In the genomic region with DNA sequence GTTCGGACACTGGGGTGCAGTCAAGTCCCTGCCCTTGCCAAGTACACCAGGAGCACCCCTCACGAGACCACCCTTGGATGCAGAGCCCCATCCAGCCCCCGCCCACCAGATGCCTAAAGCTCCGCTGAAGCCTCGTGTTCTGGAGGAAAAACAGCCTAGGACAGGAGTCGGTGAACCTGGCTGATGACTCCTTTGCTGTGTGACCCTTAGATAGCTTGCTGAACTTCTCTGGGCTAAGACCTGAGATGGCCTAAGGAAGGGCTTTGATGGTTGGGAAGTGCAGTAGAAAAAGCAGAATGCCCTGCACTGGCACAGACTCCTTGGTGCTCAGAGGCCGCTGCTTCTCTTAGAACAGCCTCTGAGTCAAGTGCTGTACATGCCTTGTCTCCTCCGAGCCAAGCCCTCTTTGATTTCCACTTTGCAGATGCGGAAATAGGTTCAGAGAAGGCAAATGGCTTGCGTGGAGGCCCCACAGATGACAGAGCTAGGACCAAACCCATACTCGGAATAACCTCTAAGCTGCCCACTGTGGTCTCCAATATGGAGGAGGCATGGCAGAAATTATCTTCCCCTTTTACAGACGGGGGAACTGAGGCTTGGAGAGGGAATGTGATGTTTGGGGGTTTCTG, we compare ENCODE assay signal across 23 cellular contexts.
"Had no signal": no experiment of that assay in that cellular context is flagged by ENCODE, and none has a peak within 500 bp of the region (broad histone marks: within the 10 kb centered on the region; RNA-seq: fewer than 3 reads in every experiment).

No MANE protein-coding gene starts in this region.

- ATAC-seq: activated CD4-positive, CD25-positive, alpha-beta regulatory T cell treated with anti-CD3 and anti-CD28 coated beads, Interleukin-2, amount 50 U/mL, for 24 hours; activated CD8-positive, alpha-beta T cell treated with anti-CD3 and anti-CD28 coated beads for 36 hours had no signal

- H3K36me3 Mint-ChIP-seq: activated naive CD8-positive, alpha-beta T cell treated with anti-CD3 and anti-CD28 coated beads, Interleukin-2, amount 10 ng/mL, durations not matched to agents 7 days and 5 days had no signal

- H3K4me2 ChIP-seq: KMS-11 had no signal

- H3K4me1 ChIP-seq: ascending aorta, Peyer's patch, SJSA1 had no signal

- H3K27ac Mint-ChIP-seq: activated CD8-positive, alpha-beta T cell treated with anti-CD3 and anti-CD28 coated beads for 36 hours; activated naive CD8-positive, alpha-beta T cell treated with anti-CD3 and anti-CD28 coated beads, Interleukin-2, amount 10 ng/mL, durations not matched to agents 7 days and 5 days; T-helper 2 cell treated with Interferon-gamma antibody and Interleukin-4, amounts not matched to agents 5 μg/mL and 100 μg/mL, for 36 hours had no signal

- H3K27me3 ChIP-seq: ascending aorta, Peyer's patch had no signal

- H3K4me3 ChIP-seq: ascending aorta, body of pancreas, Peyer's patch, SJSA1 had no signal

- H3K27ac ChIP-seq: ascending aorta, body of pancreas, KMS-11, Peyer's patch, RWPE1, SJSA1 had no signal

- H3K9me3 ChIP-seq: ascending aorta, body of pancreas, Peyer's patch, SJSA1 had no signal

- H3K4me3 Mint-ChIP-seq: activated CD8-positive, alpha-beta T cell treated with anti-CD3 and anti-CD28 coated beads for 36 hours; activated naive CD8-positive, alpha-beta T cell treated with anti-CD3 and anti-CD28 coated beads, Interleukin-2, amount 10 ng/mL, durations not matched to agents 7 days and 5 days; T-helper 2 cell treated with Interferon-gamma antibody and Interleukin-4, amounts not matched to agents 5 μg/mL and 100 μg/mL, for 36 hours had no signal

- H3K9me3 Mint-ChIP-seq: activated CD8-positive, alpha-beta T cell treated with anti-CD3 and anti-CD28 coated beads for 36 hours; activated naive CD8-positive, alpha-beta T cell treated with anti-CD3 and anti-CD28 coated beads, Interleukin-2, amount 10 ng/mL, durations not matched to agents 7 days and 5 days; T-helper 2 cell treated with Interferon-gamma antibody and Interleukin-4, amounts not matched to agents 5 μg/mL and 100 μg/mL, for 36 hours had no signal

- H3K36me3 ChIP-seq: ascending aorta, Peyer's patch, SJSA1 had no signal

- H3K9ac ChIP-seq: KMS-11 had no signal

- DNase-seq: activated CD4-positive, alpha-beta T cell treated with anti-CD3 and anti-CD28 coated beads for 4 hours; activated CD8-positive, alpha-beta memory T cell treated with anti-CD3 and anti-CD28 coated beads, Interleukin-2, amount 50 U/mL, for 4 hours; activated CD8-positive, alpha-beta T cell treated with anti-CD3 and anti-CD28 coated beads for 36 hours; activated naive CD4-positive, alpha-beta T cell treated with anti-CD3 and anti-CD28 coated beads, Interleukin-2, amount 50 U/mL, for 16 hours; activated naive CD8-positive, alpha-beta T cell treated with anti-CD3 and anti-CD28 coated beads, Interleukin-2, amount 10 ng/mL, durations not matched to agents 7 days and 5 days; activated T-cell treated with anti-CD3 and anti-CD28 coated beads, Interleukin-2, amount 50 U/mL, for 1 hour; MV-4-11; NCI-H1092 treated with DMSO at 0.1 percent for 48 hours; NCI-H1436; NCI-H1694 treated with DMSO at 0.1 percent for 48 hours; NCI-H2081; NCI-H510A treated with DMSO at 0.1 percent for 48 hours; NK-92 treated with Interleukin-12 subunit alpha and Interleukin-12 subunit beta, amount 100 ng/mL, for 24 hours; OCI-M1; SHP77 had no signal
